In genomic region chr3:142057331-142057725, GRCh38 we compare ENCODE assay signal across 22 cellular contexts.
"Had no signal": no experiment of that assay in that cellular context is flagged by ENCODE, and none has a peak within 500 bp of the region (broad histone marks: within the 10 kb centered on the region; RNA-seq: fewer than 3 reads in every experiment).

No MANE protein-coding gene starts in this region.

- H3K27me3 ChIP-seq: brain microvascular endothelial cell, cardiac muscle cell, Peyer's patch had no signal

- H3K9me3 ChIP-seq: Peyer's patch had no signal

- ATAC-seq: activated CD8-positive, alpha-beta memory T cell treated with anti-CD3 and anti-CD28 coated beads, Interleukin-2, amount 10 ng/mL, durations not matched to agents 7 days and 5 days; T-helper 17 cell; WTC11 had no signal

- DNase-seq: activated CD4-positive, alpha-beta T cell treated with anti-CD3 and anti-CD28 coated beads for 1 hour; activated CD4-positive, alpha-beta T cell treated with anti-CD3 and anti-CD28 coated beads, Interleukin-2, amount 10 ng/mL, durations not matched to agents 24 days and 14 days; activated CD4-positive, alpha-beta T cell treated with anti-CD3 and anti-CD28 coated beads, Interleukin-2, amount 50 U/mL, for 48 hours; activated CD8-positive, alpha-beta memory T cell treated with anti-CD3 and anti-CD28 coated beads, Interleukin-2, amount 10 ng/mL, durations not matched to agents 7 days and 5 days; activated effector memory CD4-positive, alpha-beta T cell treated with Interleukin-2 at 50 U/mL for 16 hours; activated naive CD4-positive, alpha-beta T cell; activated T-cell treated with anti-CD3 and anti-CD28 coated beads, Interleukin-2, amount 50 U/mL, for 24 hours; amygdala; brain microvascular endothelial cell; Kasumi-1; NCI-H1048; NCI-H146; NCI-H187 treated with DMSO at 0.1 percent for 48 hours; NCI-H2081 treated with DMSO at 0.1 percent for 48 hours; NCI-H446; Peyer's patch; SHP77; T-helper 17 cell; T-helper 9 cell had no signal

- H3K4me1 ChIP-seq: Peyer's patch had no signal

- H3K27ac ChIP-seq: brain microvascular endothelial cell, cardiac muscle cell, Peyer's patch, RWPE1 had no signal

- H3K4me3 ChIP-seq: cardiac muscle cell, Peyer's patch had no signal

- H3K36me3 ChIP-seq: brain microvascular endothelial cell, cardiac muscle cell, Peyer's patch had no signal
